ENCODE assay signal across 14 cellular contexts in the genomic region with DNA sequence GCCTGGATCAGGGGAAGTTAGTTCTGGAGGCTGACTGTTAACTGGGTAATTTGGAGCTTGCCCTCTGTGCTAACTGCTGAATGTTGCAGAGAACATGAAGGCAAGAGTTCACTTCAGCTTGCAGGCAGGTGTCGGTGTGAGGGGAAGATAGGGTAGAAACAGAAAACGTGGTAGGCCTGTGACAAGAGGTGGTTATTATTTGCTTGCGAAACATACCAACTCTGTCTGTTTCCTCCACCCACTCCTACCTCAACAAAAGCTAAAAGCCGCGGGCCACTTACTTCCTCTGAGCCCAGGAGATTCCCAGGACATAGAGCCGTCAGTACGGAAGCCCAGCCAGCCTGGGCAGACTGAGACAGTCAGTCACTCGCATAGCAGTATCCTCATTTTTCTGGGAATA.
DNase-seq lines count a peak whose midpoint lies in the region; ATAC-seq, FAIRE-seq and TF ChIP-seq lines count a peak whose summit lies in the region.
"Had no signal": no experiment of that assay in that cellular context is flagged by ENCODE, and none has a peak within 500 bp of the region (broad histone marks: within the 10 kb centered on the region; RNA-seq: fewer than 3 reads in every experiment).

No MANE protein-coding gene starts in this region.

- POLR2A ChIA-PET in K562 (lab: Yijun Ruan, JAX) (interaction anchor here (0.5 to 1.3 kb wide), 3 partner anchors 11 to 229 kb away, joined by 3 read pairs; no protein-coding TSS in a partner anchor), HEK293T (lab: Yijun Ruan, JAX) (no interaction called here)

- H3K79me2 ChIP-seq in K562 (ENCODE audit: control insufficient read depth, insufficient read depth, low read length), result no peaks in the 10 kb centered on the region

- H3K4me1 ChIP-seq in K562 (replicated peaks in 1 of 2; ENCODE audit: control insufficient read depth in 2 of 2, insufficient read depth in 2 of 2, low read length in 2 of 2), result no peaks in the 10 kb centered on the region
- H3K4me1 ChIP-seq: prostate gland, testis had no signal

- H3K27ac ChIP-seq in HL-60 (replicated peaks), result no peak overlapping the region
- no peak overlapping the region for H3K27ac ChIP-seq in K562 (ENCODE audit: extremely low read depth, low read depth, low read length)
- H3K27ac ChIP-seq: prostate gland, testis had no signal

- no peaks in the 10 kb centered on the region for H3K9me1 ChIP-seq in K562 (ENCODE audit: control insufficient read depth, insufficient read depth, low read length)

- no peak for TF ChIP-seq RAD21 in K562 (CRISPR knock-in tag; conservative IDR thresholded peaks at IDR 0.05 in 1 of 2, IDR thresholded peaks at IDR 0.05 in 1 of 2)

- DNase-seq in GF-D8 (lab: John Stamatoyannopoulos, UW), result peak; percentile 53
- DNase-seq in HL-60 (ENCODE audit: low read depth in 1 of 2, low spot score in 1 of 2), result peak; percentile 27 to 84
- no peak for DNase-seq in K562 (ENCODE audit: extremely low read depth in 1 of 4, low spot score in 3 of 4)
- DNase-seq in activated effector memory CD4-positive, alpha-beta T cell treated with anti-CD3 and anti-CD28 coated beads, Interleukin-2, amount 50 U/mL, for 16 hours, result no peak
- no peak for DNase-seq in GOT3 (lab: John Stamatoyannopoulos, UW)
- DNase-seq in central memory CD4-positive, alpha-beta T cell, result no peak
- no peak for DNase-seq in HEK293T (ENCODE audit: extremely low spot score)
- DNase-seq: activated naive CD8-positive, alpha-beta T cell treated with anti-CD3 and anti-CD28 coated beads, Interleukin-2, amount 10 ng/mL, durations not matched to agents 7 days and 5 days; H9; NCI-H146; testis had no signal

- ATAC-seq in GM19455 (IDR thresholded peaks at IDR 0.05; ENCODE audit: unreplicated experiment), result peak; percentile 76
- ATAC-seq in K562, result no peak

- H3K4me3 ChIP-seq in HL-60 (replicated peaks; ENCODE audit: insufficient read depth, low read length), result no peak overlapping the region
- H3K4me3 ChIP-seq in K562, result no peak overlapping the region
- H3K4me3 ChIP-seq: prostate gland, testis had no signal

- no peaks in the 10 kb centered on the region for H4K20me1 ChIP-seq in K562 (replicated peaks; ENCODE audit: control insufficient read depth, insufficient read depth, low read length)

- TF ChIP-seq POLR2A in K562 (conservative IDR thresholded peaks at IDR 0.05), result no peak

- no peak for FAIRE-seq in K562 (lab: Jason Lieb, UNC)
- FAIRE-seq: GM19239 had no signal

- CTCF ChIA-PET in K562 (lab: Yijun Ruan, JAX; ENCODE audit: low intra/inter-chr PET ratio) (no interaction called here), HEK293T (lab: Yijun Ruan, JAX) (interaction anchor here (0.6 to 1.1 kb wide), 3 partner anchors 16 to 528 kb away, joined by 3 to 5 read pairs (median 3); no protein-coding TSS in a partner anchor)

- 0 out of 2 replicates have a peak overlapping the region, but pooled peaks have one; percentile 40 for H2AFZ ChIP-seq in K562 (ENCODE audit: low read depth, low read length)

- in situ Hi-C loops in K562 (cut with MboI), result loop anchor here (25.0 kb wide), 1 partner anchor 758 kb away; no protein-coding TSS in a partner anchor

- no TSS peak for BruUV-seq in K562 (replicated peaks; lab: Mats Ljungman, UMichigan)

- TF ChIP-seq CTCF in HL-60 (IDR thresholded peaks at IDR 0.05; ENCODE audit: insufficient read depth, low read length), result no peak
- no peak for TF ChIP-seq CTCF in K562 (IDR thresholded peaks at IDR 0.05 in 2 of 3, conservative IDR thresholded peaks at IDR 0.05 in 1 of 3; ENCODE audit: insufficient read depth in 2 of 3, low read depth in 1 of 3, low read length in 3 of 3)

- 18% methylated on average over 7 of the region's 8 CpGs for WGBS in K562 (ENCODE audit: insufficient coverage, low coverage, missing lambda C conversion rate)

- H3K27me3 ChIP-seq in HL-60 (ENCODE audit: insufficient read depth, poor library complexity, severe bottlenecking), result no peaks in the 10 kb centered on the region
- H3K27me3 ChIP-seq in K562 (ENCODE audit: control insufficient read depth in 2 of 2, insufficient read depth in 2 of 2, low read length in 2 of 2), result peaks cover 0 to 4% of the 10 kb centered on the region in 2 experiments; a peak in 1 of 5 replicates
- H3K27me3 ChIP-seq: testis had no signal

- TF ChIP-seq EP300 in K562 (IDR thresholded peaks at IDR 0.05; ENCODE audit: low read length), result no peak

- H3K36me3 ChIP-seq in K562 (ENCODE audit: control insufficient read depth, insufficient read depth, low read length), result no peaks in the 10 kb centered on the region
- H3K36me3 ChIP-seq: prostate gland had no signal

- no peak overlapping the region; a peak in 1 of 4 replicates for H3K9ac ChIP-seq in K562 (ENCODE audit: insufficient read depth in 1 of 2, low read depth in 2 of 2, low read length in 2 of 2)

- intact Hi-C loops in K562 (cut with micrococcal nuclease), result no loop called here

- H3K4me2 ChIP-seq in K562 (ENCODE audit: insufficient read depth, low read length), result no peak overlapping the region

- no peaks in the 10 kb centered on the region for H3K9me3 ChIP-seq in K562 (replicated peaks; ENCODE audit: control insufficient read depth, insufficient read depth, low read depth, low read length)
- H3K9me3 ChIP-seq: prostate gland, testis had no signal

TF ChIP-seq in K562, 482 proteins besides CTCF, POLR2A, EP300 and RAD21:
- TF ChIP-seq CEBPB (tag; IDR thresholded peaks at IDR 0.05) (peak; percentile 52; the same call in 1 of the 2 replicates), KLF16 (IDR thresholded peaks at IDR 0.05) (no peak)
TF ChIP-seq in K562: peak in this region for 1.

TF ChIP-seq in HEK293T, 16 proteins besides CTCF, POLR2A, EP300 and RAD21:
- TF ChIP-seq L3MBTL2 (conservative IDR thresholded peaks at IDR 0.05), result no peak
- TF ChIP-seq LEF1 (IDR thresholded peaks at IDR 0.05; ENCODE audit: borderline replicate concordance), result no peak
- no peak for TF ChIP-seq ZNF384 (IDR thresholded peaks at IDR 0.05)
- no peak for TF ChIP-seq HDGF (IDR thresholded peaks at IDR 0.05; ENCODE audit: borderline replicate concordance)
- TF ChIP-seq FOXM1 (IDR thresholded peaks at IDR 0.05; ENCODE audit: borderline replicate concordance), result no peak
- TF ChIP-seq SP1 (IDR thresholded peaks at IDR 0.05), result no peak
- TF ChIP-seq, protein P1, sequence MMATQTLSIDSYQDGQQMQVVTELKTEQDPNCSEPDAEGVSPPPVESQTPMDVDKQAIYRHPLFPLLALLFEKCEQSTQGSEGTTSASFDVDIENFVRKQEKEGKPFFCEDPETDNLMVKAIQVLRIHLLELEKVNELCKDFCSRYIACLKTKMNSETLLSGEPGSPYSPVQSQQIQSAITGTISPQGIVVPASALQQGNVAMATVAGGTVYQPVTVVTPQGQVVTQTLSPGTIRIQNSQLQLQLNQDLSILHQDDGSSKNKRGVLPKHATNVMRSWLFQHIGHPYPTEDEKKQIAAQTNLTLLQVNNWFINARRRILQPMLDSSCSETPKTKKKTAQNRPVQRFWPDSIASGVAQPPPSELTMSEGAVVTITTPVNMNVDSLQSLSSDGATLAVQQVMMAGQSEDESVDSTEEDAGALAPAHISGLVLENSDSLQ (IDR thresholded peaks at IDR 0.05), result no peak
- TF ChIP-seq ARNT (IDR thresholded peaks at IDR 0.05), result no peak
- no peak for TF ChIP-seq FOXA1 (IDR thresholded peaks at IDR 0.05)
- TF ChIP-seq BHLHE40 (IDR thresholded peaks at IDR 0.05; ENCODE audit: borderline replicate concordance), result no peak
- TF ChIP-seq FOXK2 (IDR thresholded peaks at IDR 0.05), result no peak
- TF ChIP-seq SUZ12 (IDR thresholded peaks at IDR 0.05), result no peak
- no peak for TF ChIP-seq ELF4 (IDR thresholded peaks at IDR 0.05)
- TF ChIP-seq CTBP1 (IDR thresholded peaks at IDR 0.05; ENCODE audit: borderline replicate concordance), result no peak
- no peak for TF ChIP-seq NFRKB (IDR thresholded peaks at IDR 0.05)
- no peak for TF ChIP-seq TARDBP (IDR thresholded peaks at IDR 0.05)

Comparison
In these comparisons a context has a peak if more than half of its experiments do, and no peak if none do; other contexts are left out.
1. DNase-seq: peak in GF-D8 (single experiment) and HL-60 (2 of 2); none in K562 (0 of 4), activated effector memory CD4-positive, alpha-beta T cell treated with anti-CD3 and anti-CD28 coated beads, Interleukin-2, amount 50 U/mL, for 16 hours (single experiment), GOT3 (single experiment), central memory CD4-positive, alpha-beta T cell (single experiment) and HEK293T (single experiment).